ENCODE assay signal across 11 cellular contexts in genomic region chr15:60000113-60000823, GRCh38. TPM values are rescaled to one million over a fixed set of nuclear protein-coding genes. Genes with fewer than 3 reads are reported as not detected.
DNase-seq lines count a peak whose midpoint lies in the region; ATAC-seq and TF ChIP-seq lines count a peak whose summit lies in the region.
"Had no signal": no experiment of that assay in that cellular context is flagged by ENCODE, and none has a peak within 500 bp of the region (broad histone marks: within the 10 kb centered on the region; RNA-seq: fewer than 3 reads in every experiment).

No MANE protein-coding gene starts in this region.

- peak overlapping the region; percentile 21 for H3K27ac Mint-ChIP-seq in stimulated activated naive CD8-positive, alpha-beta T cell treated with anti-CD3 and anti-CD28 coated beads, Interleukin-15, Interleukin-2, amounts not matched to agents 100 ng/mL and 50 ng/mL, for 24 hours
- no peak overlapping the region for H3K27ac Mint-ChIP-seq in endodermal cell

- TF ChIP-seq POLR2A in vagina (IDR thresholded peaks at IDR 0.05): no peak
- TF ChIP-seq POLR2A in gastroesophageal sphincter (IDR thresholded peaks at IDR 0.05): no peak

- no peak overlapping the region for H3K4me3 Mint-ChIP-seq in stimulated activated naive CD8-positive, alpha-beta T cell treated with anti-CD3 and anti-CD28 coated beads, Interleukin-15, Interleukin-2, amounts not matched to agents 100 ng/mL and 50 ng/mL, for 24 hours
- peak overlapping the region; percentile 70 for H3K4me3 Mint-ChIP-seq in endodermal cell

- peak overlapping the region; percentile 59 for H3K4me3 ChIP-seq in endodermal cell (ENCODE audit: low read length)
- no peak overlapping the region for H3K4me3 ChIP-seq in vagina
- no peak overlapping the region for H3K4me3 ChIP-seq in gastroesophageal sphincter
- H3K4me3 ChIP-seq: lung, upper lobe of right lung had no signal

- H3K36me3 ChIP-seq in endodermal cell (ENCODE audit: control insufficient read depth, insufficient read depth, low read length) (no peaks in the 10 kb centered on the region), vagina (no peaks in the 10 kb centered on the region), gastroesophageal sphincter (no peaks in the 10 kb centered on the region)
- H3K36me3 ChIP-seq: upper lobe of right lung had no signal

- WGBS in endodermal cell (ENCODE audit: insufficient coverage in 1 of 2, insufficient read length in 1 of 2), 2 experiments: 1 to 2% methylated on average over 14 to 33 of the region's 33 CpGs
- WGBS in gastroesophageal sphincter (ENCODE audit: low coverage in 1 of 2), 2 donors: 2 to 8% methylated on average over 15 to 18 of the region's 33 CpGs

- H3K27me3 Mint-ChIP-seq in stimulated activated naive CD8-positive, alpha-beta T cell treated with anti-CD3 and anti-CD28 coated beads, Interleukin-15, Interleukin-2, amounts not matched to agents 100 ng/mL and 50 ng/mL, for 24 hours: peaks cover 94% of the 10 kb centered on the region
- H3K27me3 Mint-ChIP-seq in endodermal cell (ENCODE audit: insufficient read depth): peaks cover 94% of the 10 kb centered on the region

- intact Hi-C loops in vagina (cut with DNase I): no loop called here

- peaks cover 12% of the 10 kb centered on the region for H3K9me3 Mint-ChIP-seq in stimulated activated naive CD8-positive, alpha-beta T cell treated with anti-CD3 and anti-CD28 coated beads, Interleukin-15, Interleukin-2, amounts not matched to agents 100 ng/mL and 50 ng/mL, for 24 hours
- no peaks in the 10 kb centered on the region for H3K9me3 Mint-ChIP-seq in endodermal cell

- TF ChIP-seq EP300 in gastroesophageal sphincter (IDR thresholded peaks at IDR 0.05): no peak

- H3K4me1 Mint-ChIP-seq in stimulated activated naive CD8-positive, alpha-beta T cell treated with anti-CD3 and anti-CD28 coated beads, Interleukin-15, Interleukin-2, amounts not matched to agents 100 ng/mL and 50 ng/mL, for 24 hours (ENCODE audit: low read depth): peaks cover 65% of the 10 kb centered on the region
- peaks cover 68% of the 10 kb centered on the region for H3K4me1 Mint-ChIP-seq in endodermal cell

- TF ChIP-seq CTCF in endodermal cell (conservative IDR thresholded peaks at IDR 0.05): peak; percentile 34
- TF ChIP-seq CTCF in vagina (IDR thresholded peaks at IDR 0.05): no peak
- no peak for TF ChIP-seq CTCF in gastroesophageal sphincter (IDR thresholded peaks at IDR 0.05)

- H3K4me1 ChIP-seq in endodermal cell (ENCODE audit: control insufficient read depth, insufficient read depth, low read length): peaks cover 13% of the 10 kb centered on the region
- H3K4me1 ChIP-seq in vagina: peaks cover 29% of the 10 kb centered on the region
- H3K4me1 ChIP-seq in gastroesophageal sphincter: peaks cover 0 to 51% (median 16%) of the 10 kb centered on the region in 3 donors

- H3K36me3 Mint-ChIP-seq in stimulated activated naive CD8-positive, alpha-beta T cell treated with anti-CD3 and anti-CD28 coated beads, Interleukin-15, Interleukin-2, amounts not matched to agents 100 ng/mL and 50 ng/mL, for 24 hours (ENCODE audit: low read depth): peaks cover 12% of the 10 kb centered on the region
- no peaks in the 10 kb centered on the region for H3K36me3 Mint-ChIP-seq in endodermal cell (ENCODE audit: low read depth)

- H3K27me3 ChIP-seq in endodermal cell (ENCODE audit: control insufficient read depth, insufficient read depth, low read length, poor library complexity, severe bottlenecking): peaks cover 100% of the 10 kb centered on the region
- H3K27me3 ChIP-seq in vagina: peaks cover 34% of the 10 kb centered on the region
- peaks cover 100% of the 10 kb centered on the region for H3K27me3 ChIP-seq in gastroesophageal sphincter

- no peak for ATAC-seq in stimulated activated naive CD8-positive, alpha-beta T cell treated with anti-CD3 and anti-CD28 coated beads, Interleukin-15, Interleukin-2, amounts not matched to agents 100 U/mL and 50 U/mL, for 24 hours
- ATAC-seq in gastroesophageal sphincter: no peak
- ATAC-seq in activated CD4-positive, CD25-positive, alpha-beta regulatory T cell treated with anti-CD3 and anti-CD28 coated beads, Interleukin-2, amount 50 U/mL, for 24 hours: no peak
- ATAC-seq: upper lobe of right lung had no signal

- no peak overlapping the region for H3K9ac ChIP-seq in endodermal cell (ENCODE audit: extremely low read depth, low read length, poor library complexity, severe bottlenecking)

- DNase-seq in stimulated activated naive CD8-positive, alpha-beta T cell treated with anti-CD3 and anti-CD28 coated beads, Interleukin-15, Interleukin-2, amounts not matched to agents 100 U/mL and 50 U/mL, for 24 hours: no peak
- peak; percentile 48 for DNase-seq in NCI-H2029 (lab: John Stamatoyannopoulos, UW)
- peak; percentile 84 for DNase-seq in endodermal cell
- no peak for DNase-seq in vagina (ENCODE audit: extremely low spot score in 2 of 2)
- DNase-seq in SW 1271 (lab: John Stamatoyannopoulos, UW): no peak
- DNase-seq: NCI-H1930, upper lobe of right lung had no signal

- H3K27ac ChIP-seq in endodermal cell (ENCODE audit: low read depth, low read length) (peak overlapping the region; percentile 69), vagina (no peak overlapping the region), gastroesophageal sphincter (no peak overlapping the region)
- H3K27ac ChIP-seq: upper lobe of right lung had no signal

- no peaks in the 10 kb centered on the region for H3K9me3 ChIP-seq in endodermal cell (ENCODE audit: control insufficient read depth, low read length)
- no peaks in the 10 kb centered on the region for H3K9me3 ChIP-seq in vagina
- H3K9me3 ChIP-seq in gastroesophageal sphincter: no peaks in the 10 kb centered on the region
- H3K9me3 ChIP-seq: upper lobe of right lung had no signal

RNA-seq across cellular contexts. Expression of gene FOXB1, which starts 3.8 kb away (rescaled TPM):
- total RNA-seq in endodermal cell (under 1 TPM in 1 of 2 donors, not detected in 1; 0.73 TPM), vagina (not detected), gastroesophageal sphincter (not detected)
- 10.3 TPM for polyA plus RNA-seq in endodermal cell (2013, experiment 1 of 2)
- polyA plus RNA-seq in endodermal cell (2013, experiment 2 of 2): 8.7 TPM
- total RNA-seq: lung, upper lobe of right lung had no signal

Comparison
In these comparisons a context has a peak if more than half of its experiments do, and no peak if none do; other contexts are left out.
1. DNase-seq: peak in NCI-H2029 (single experiment) and endodermal cell (single experiment); none in stimulated activated naive CD8-positive, alpha-beta T cell treated with anti-CD3 and anti-CD28 coated beads, Interleukin-15, Interleukin-2, amounts not matched to agents 100 U/mL and 50 U/mL, for 24 hours (single experiment), vagina (0 of 2) and SW 1271 (0 of 2).